ENCODE assay signal across 26 cellular contexts in genomic region chr13:111656439-111656838, GRCh38.
"Had no signal": no experiment of that assay in that cellular context is flagged by ENCODE, and none has a peak within 500 bp of the region (broad histone marks: within the 10 kb centered on the region; RNA-seq: fewer than 3 reads in every experiment).

No MANE protein-coding gene starts in this region.

- H3K27me3 ChIP-seq: ascending aorta, colonic mucosa had no signal

- H3K27me3 Mint-ChIP-seq: activated CD4-positive, alpha-beta T cell treated with anti-CD3 and anti-CD28 coated beads, Interleukin-2, amount 10 ng/mL, durations not matched to agents 24 days and 14 days had no signal

- H3K36me3 Mint-ChIP-seq: activated naive CD4-positive, alpha-beta T cell treated with anti-CD3 and anti-CD28 coated beads, Interleukin-2, amount 50 U/mL, for 24 hours; activated naive CD8-positive, alpha-beta T cell treated with anti-CD3 and anti-CD28 coated beads for 36 hours; brain had no signal

- H3K36me3 ChIP-seq: ascending aorta, breast epithelium, cardiac muscle cell, colonic mucosa, esophagus squamous epithelium, gastroesophageal sphincter had no signal

- DNase-seq: activated CD4-positive, alpha-beta memory T cell treated with anti-CD3 and anti-CD28 coated beads, Interleukin-2, amount 10 ng/mL, durations not matched to agents 7 days and 5 days; activated CD4-positive, alpha-beta T cell treated with anti-CD3 and anti-CD28 coated beads for 36 hours; activated CD4-positive, alpha-beta T cell treated with anti-CD3 and anti-CD28 coated beads, Interleukin-2, amount 10 ng/mL, durations not matched to agents 24 days and 14 days; activated CD4-positive, CD25-positive, alpha-beta regulatory T cell; activated CD4-positive, CD25-positive, alpha-beta regulatory T cell treated with anti-CD3 and anti-CD28 coated beads, Interleukin-2, amount 50 U/mL, for 72 hours; activated CD8-positive, alpha-beta memory T cell treated with anti-CD3 and anti-CD28 coated beads, Interleukin-2, amount 50 U/mL, for 48 hours; activated naive CD4-positive, alpha-beta T cell treated with anti-CD3 and anti-CD28 coated beads for 36 hours; activated naive CD8-positive, alpha-beta T cell treated with anti-CD3 and anti-CD28 coated beads for 36 hours; activated naive CD8-positive, alpha-beta T cell treated with anti-CD3 and anti-CD28 coated beads, Interleukin-2, amount 50 U/mL, for 24 hours; activated T-cell treated with anti-CD3 and anti-CD28 coated beads for 4 hours; activated T-cell treated with anti-CD3 and anti-CD28 coated beads, Interleukin-2, amount 50 U/mL, for 24 hours; activated T-cell treated with anti-CD3 and anti-CD28 coated beads, Interleukin-2, amount 50 U/mL, for 72 hours; central memory CD4-positive, alpha-beta T cell; cerebellar nuclear complex; colonic mucosa; effector CD8-positive, alpha-beta T cell; esophagus squamous epithelium; foreskin melanocyte; T-helper 2 cell had no signal

- H3K9me3 ChIP-seq: ascending aorta, breast epithelium, colonic mucosa, esophagus squamous epithelium, gastroesophageal sphincter had no signal

- H3K4me1 ChIP-seq: ascending aorta, breast epithelium, colonic mucosa, esophagus squamous epithelium had no signal

- H3K27ac Mint-ChIP-seq: activated CD4-positive, alpha-beta memory T cell treated with anti-CD3 and anti-CD28 coated beads, Interleukin-2, amount 10 ng/mL, durations not matched to agents 7 days and 5 days; activated CD4-positive, alpha-beta T cell treated with anti-CD3 and anti-CD28 coated beads for 36 hours; activated CD4-positive, alpha-beta T cell treated with anti-CD3 and anti-CD28 coated beads, Interleukin-2, amount 10 ng/mL, durations not matched to agents 24 days and 14 days; activated naive CD4-positive, alpha-beta T cell treated with anti-CD3 and anti-CD28 coated beads for 36 hours; activated naive CD4-positive, alpha-beta T cell treated with anti-CD3 and anti-CD28 coated beads, Interleukin-2, amount 50 U/mL, for 24 hours; activated naive CD8-positive, alpha-beta T cell treated with anti-CD3 and anti-CD28 coated beads for 36 hours; activated naive CD8-positive, alpha-beta T cell treated with anti-CD3 and anti-CD28 coated beads, Interleukin-2, amount 50 U/mL, for 24 hours; activated T-cell treated with anti-CD3 and anti-CD28 coated beads, Interleukin-2, amount 50 U/mL, for 24 hours; activated T-cell treated with anti-CD3 and anti-CD28 coated beads, Interleukin-2, amount 50 U/mL, for 72 hours had no signal

- H3K27ac ChIP-seq: ascending aorta, breast epithelium, cardiac muscle cell, colonic mucosa, epithelial cell of prostate, esophagus squamous epithelium, gastroesophageal sphincter had no signal

- H3K4me1 Mint-ChIP-seq: activated CD4-positive, alpha-beta memory T cell treated with anti-CD3 and anti-CD28 coated beads, Interleukin-2, amount 10 ng/mL, durations not matched to agents 7 days and 5 days; activated CD4-positive, alpha-beta T cell treated with anti-CD3 and anti-CD28 coated beads for 36 hours; activated CD4-positive, alpha-beta T cell treated with anti-CD3 and anti-CD28 coated beads, Interleukin-2, amount 10 ng/mL, durations not matched to agents 24 days and 14 days; activated naive CD4-positive, alpha-beta T cell treated with anti-CD3 and anti-CD28 coated beads, Interleukin-2, amount 50 U/mL, for 24 hours; activated naive CD8-positive, alpha-beta T cell treated with anti-CD3 and anti-CD28 coated beads for 36 hours; activated naive CD8-positive, alpha-beta T cell treated with anti-CD3 and anti-CD28 coated beads, Interleukin-2, amount 50 U/mL, for 24 hours had no signal

- H3K4me3 ChIP-seq: ascending aorta, breast epithelium, cardiac muscle cell, colonic mucosa, esophagus squamous epithelium, gastroesophageal sphincter had no signal

- H3K4me3 Mint-ChIP-seq: activated CD4-positive, alpha-beta memory T cell treated with anti-CD3 and anti-CD28 coated beads, Interleukin-2, amount 10 ng/mL, durations not matched to agents 7 days and 5 days; activated CD4-positive, alpha-beta T cell treated with anti-CD3 and anti-CD28 coated beads for 36 hours; activated CD4-positive, alpha-beta T cell treated with anti-CD3 and anti-CD28 coated beads, Interleukin-2, amount 10 ng/mL, durations not matched to agents 24 days and 14 days; activated naive CD4-positive, alpha-beta T cell treated with anti-CD3 and anti-CD28 coated beads for 36 hours; activated naive CD4-positive, alpha-beta T cell treated with anti-CD3 and anti-CD28 coated beads, Interleukin-2, amount 50 U/mL, for 24 hours; activated naive CD8-positive, alpha-beta T cell treated with anti-CD3 and anti-CD28 coated beads for 36 hours; activated naive CD8-positive, alpha-beta T cell treated with anti-CD3 and anti-CD28 coated beads, Interleukin-2, amount 50 U/mL, for 24 hours; activated T-cell treated with anti-CD3 and anti-CD28 coated beads, Interleukin-2, amount 50 U/mL, for 24 hours; activated T-cell treated with anti-CD3 and anti-CD28 coated beads, Interleukin-2, amount 50 U/mL, for 72 hours; brain had no signal

- ATAC-seq: activated CD4-positive, alpha-beta T cell treated with anti-CD3 and anti-CD28 coated beads for 36 hours; activated naive CD8-positive, alpha-beta T cell treated with anti-CD3 and anti-CD28 coated beads, Interleukin-2, amount 50 U/mL, for 24 hours; activated T-cell treated with anti-CD3 and anti-CD28 coated beads, Interleukin-2, amount 50 U/mL, for 72 hours; gastroesophageal sphincter had no signal

- H3K9me3 Mint-ChIP-seq: activated CD4-positive, alpha-beta memory T cell treated with anti-CD3 and anti-CD28 coated beads, Interleukin-2, amount 10 ng/mL, durations not matched to agents 7 days and 5 days; activated CD4-positive, alpha-beta T cell treated with anti-CD3 and anti-CD28 coated beads, Interleukin-2, amount 10 ng/mL, durations not matched to agents 24 days and 14 days; activated naive CD4-positive, alpha-beta T cell treated with anti-CD3 and anti-CD28 coated beads for 36 hours; activated naive CD4-positive, alpha-beta T cell treated with anti-CD3 and anti-CD28 coated beads, Interleukin-2, amount 50 U/mL, for 24 hours; activated naive CD8-positive, alpha-beta T cell treated with anti-CD3 and anti-CD28 coated beads for 36 hours; activated naive CD8-positive, alpha-beta T cell treated with anti-CD3 and anti-CD28 coated beads, Interleukin-2, amount 50 U/mL, for 24 hours; activated T-cell treated with anti-CD3 and anti-CD28 coated beads, Interleukin-2, amount 50 U/mL, for 24 hours; activated T-cell treated with anti-CD3 and anti-CD28 coated beads, Interleukin-2, amount 50 U/mL, for 72 hours had no signal
